Comparison of ENCODE assay signal across 21 cellular contexts in the genomic region with DNA sequence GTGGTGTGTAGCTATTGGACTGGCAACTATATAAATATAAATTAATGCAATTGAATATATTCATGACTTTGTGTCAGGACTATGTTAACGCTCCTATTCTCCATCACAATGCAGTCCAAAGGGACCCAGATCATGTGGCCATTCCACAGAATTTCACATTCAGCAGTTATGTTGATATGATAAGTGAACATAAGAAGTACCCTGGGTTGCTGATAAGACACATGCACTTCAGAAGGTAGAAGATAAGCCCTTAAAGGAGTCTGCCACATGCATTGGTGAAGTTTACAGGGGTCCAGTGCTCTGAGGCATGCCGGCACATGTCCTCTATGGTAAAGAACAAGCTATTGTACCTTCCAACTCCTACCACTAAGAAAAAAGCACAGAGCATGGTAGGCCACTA.
"Had no signal": no experiment of that assay in that cellular context is flagged by ENCODE, and none has a peak within 500 bp of the region (broad histone marks: within the 10 kb centered on the region; RNA-seq: fewer than 3 reads in every experiment).

No MANE protein-coding gene starts in this region.

- H3K4me3 ChIP-seq: heart left ventricle, lung, mucosa of descending colon, spleen, testis, tibial nerve, upper lobe of right lung, vagina had no signal

- H3K27ac ChIP-seq: heart left ventricle, spleen, testis, tibial nerve, upper lobe of right lung, vagina had no signal

- FAIRE-seq: endothelial cell of umbilical vein had no signal

- DNase-seq: effector CD4-positive, alpha-beta T cell; endodermal cell; foreskin melanocyte; heart left ventricle; hippocampal formation; left colon; left ventricle myocardium superior; mucosa of descending colon; naive thymus-derived CD8-positive, alpha-beta T cell; posterior cingulate gyrus; spleen; stimulated activated CD4-positive, alpha-beta T cell treated with anti-CD3 and anti-CD28 coated beads, Interleukin-2, amount 100 ng/mL, for 24 hours; stimulated activated CD4-positive, alpha-beta T cell treated with anti-CD3 and anti-CD28 coated beads, Interleukin-4, amount 100 ng/mL, for 4 hours; stimulated activated naive B cell treated with anti-CD40 and anti-IgM and Interleukin-4, amounts not matched to agents 10 μg/mL and 1 μg/mL and 100 μg/mL, for 72 hours; stimulated activated naive CD8-positive, alpha-beta T cell treated with anti-CD3 and anti-CD28 coated beads, Interleukin-15, amount 100 ng/mL, for 72 hours; testis; upper lobe of right lung had no signal

- H3K36me3 ChIP-seq: heart left ventricle, spleen, tibial nerve, upper lobe of right lung, vagina had no signal

- H3K4me1 ChIP-seq: testis, tibial nerve, upper lobe of right lung, vagina had no signal

- H3K9me3 ChIP-seq: heart left ventricle, mucosa of descending colon, spleen, testis, tibial nerve, upper lobe of right lung, vagina had no signal

- H3K27me3 ChIP-seq: spleen, testis, tibial nerve, upper lobe of right lung, vagina had no signal
